ENCODE assay signal across 8 cellular contexts in genomic region chr12:127108360-127109215, GRCh38.
A peak's percentile ranks its signal among the peaks of the same experiment; 100 is the strongest.
DNase-seq lines count a peak whose midpoint lies in the region; ATAC-seq and TF ChIP-seq lines count a peak whose summit lies in the region.

No MANE protein-coding gene starts in this region.

- no peaks in the 10 kb centered on the region for H3K9me3 ChIP-seq in HEK293 (ENCODE audit: control insufficient read depth, insufficient read depth, low read depth, low read length)

- H3K4me1 ChIP-seq in HEK293 (ENCODE audit: control insufficient read depth, insufficient read depth, low read length): no peaks in the 10 kb centered on the region

- H3K27me3 Mint-ChIP-seq in activated CD4-positive, alpha-beta T cell treated with anti-CD3 and anti-CD28 coated beads for 36 hours: peaks cover 24% of the 10 kb centered on the region

- no peak for TF ChIP-seq CTCF in HEK293 (tag by site-specific recombination; IDR thresholded peaks at IDR 0.05)

- no peak overlapping the region for H3K27ac ChIP-seq in HEK293 (ENCODE audit: extremely low read depth, low read depth, low read length)

- H3K4me3 ChIP-seq in HEK293 (ENCODE audit: low read depth, low read length): no peak overlapping the region

- H3K36me3 ChIP-seq in HEK293 (ENCODE audit: control insufficient read depth in 2 of 2, insufficient read depth in 1 of 2, low read length in 2 of 2): no peaks in the 10 kb centered on the region

- H3K27ac Mint-ChIP-seq in activated CD4-positive, alpha-beta T cell treated with anti-CD3 and anti-CD28 coated beads for 36 hours: no peak overlapping the region

- ATAC-seq in activated CD4-positive, alpha-beta T cell treated with anti-CD3 and anti-CD28 coated beads for 36 hours: peak; percentile 71
- ATAC-seq in stimulated activated naive CD8-positive, alpha-beta T cell treated with anti-CD3 and anti-CD28 coated beads, Interleukin-15, Interleukin-2, amounts not matched to agents 100 U/mL and 50 U/mL, for 24 hours: peak; percentile 36

- CTCF ChIA-PET in HEK293 (lab: Yijun Ruan, JAX): interaction anchor here (0.5 to 4.5 kb wide), 11 partner anchors 8 to 273 kb away, joined by 3 to 23 read pairs (median 3); no protein-coding TSS in a partner anchor
- CTCF ChIA-PET in activated CD4-positive, alpha-beta T cell treated with anti-CD3 and anti-CD28 coated beads for 36 hours (lab: Charles Lee): interaction anchor here (0.7 to 2.5 kb wide), 10 partner anchors 9 to 569 kb away, joined by 3 to 14 read pairs (median 5); no protein-coding TSS in a partner anchor

- no peaks in the 10 kb centered on the region for H3K36me3 Mint-ChIP-seq in activated CD4-positive, alpha-beta T cell treated with anti-CD3 and anti-CD28 coated beads for 36 hours (ENCODE audit: low read depth)

- no peaks in the 10 kb centered on the region for H3K4me1 Mint-ChIP-seq in activated CD4-positive, alpha-beta T cell treated with anti-CD3 and anti-CD28 coated beads for 36 hours

- DNase-seq in NCI-H2227 (lab: John Stamatoyannopoulos, UW; ENCODE audit: unreplicated experiment) (peak; percentile 31), NCI-H2227 treated with DMSO at 0.1 percent for 48 hours (lab: John Stamatoyannopoulos, UW) (no peak), NCI-H1092 (lab: John Stamatoyannopoulos, UW) (peak; percentile 7), dermis blood vessel endothelial cell (peak; percentile 3), medulla oblongata (ENCODE audit: extremely low spot score) (peak; percentile 72)
- DNase-seq in activated CD4-positive, alpha-beta T cell treated with anti-CD3 and anti-CD28 coated beads for 36 hours: peak; percentile 67
- DNase-seq in stimulated activated naive CD8-positive, alpha-beta T cell treated with anti-CD3 and anti-CD28 coated beads, Interleukin-15, Interleukin-2, amounts not matched to agents 100 U/mL and 50 U/mL, for 24 hours: peak; percentile 37

- POLR2A ChIA-PET in HEK293 (lab: Yijun Ruan, JAX): no interaction called here
- POLR2A ChIA-PET in activated CD4-positive, alpha-beta T cell treated with anti-CD3 and anti-CD28 coated beads for 36 hours (lab: Charles Lee): no interaction called here

- intact Hi-C loops in activated CD4-positive, alpha-beta T cell treated with anti-CD3 and anti-CD28 coated beads for 36 hours (cut with DNase I, micrococcal nuclease): loop anchor here (1.0 to 5.0 kb wide), 4 partner anchors 185 to 959 kb away; no protein-coding TSS in a partner anchor

- H3K9me3 Mint-ChIP-seq in activated CD4-positive, alpha-beta T cell treated with anti-CD3 and anti-CD28 coated beads for 36 hours (ENCODE audit: low read depth): no peaks in the 10 kb centered on the region

- H3K4me3 Mint-ChIP-seq in activated CD4-positive, alpha-beta T cell treated with anti-CD3 and anti-CD28 coated beads for 36 hours: no peak overlapping the region

TF ChIP-seq in HEK293, 187 proteins besides CTCF, POLR2A, EP300 and RAD21:
- peak; percentile 13; the same call in 1 of the 2 replicates for TF ChIP-seq ZNF654 (tag by site-specific recombination; IDR thresholded peaks at IDR 0.05; ENCODE audit: low read depth)
- no peak for TF ChIP-seq ZNF645 (tag by site-specific recombination; IDR thresholded peaks at IDR 0.05)
